In genomic region chr17:39636927-39637736, GRCh38 we compare ENCODE assay signal across 8 cellular contexts. TPM values are rescaled to one million over a fixed set of nuclear protein-coding genes. Genes with fewer than 3 reads are reported as not detected.
DNase-seq lines count a peak whose midpoint lies in the region; ATAC-seq lines count a peak whose summit lies in the region.

Gene STARD3, plus strand, starts transcription at chr17:39637144. Its CDS starts 16,388 bp downstream, at chr17:39653532.

- H3K4me3 ChIP-seq in CD4-positive, CD25-positive, alpha-beta regulatory T cell (ENCODE audit: low read depth, low read length): peak within 1 kb of the TSS; percentile 96
- peak within 1 kb of the TSS; percentile 88 for H3K4me3 ChIP-seq in endocrine pancreas (ENCODE audit: control insufficient read depth, insufficient read depth, low read length)

- peak within 1 kb of the TSS; percentile 86 for H3K9ac ChIP-seq in endocrine pancreas (ENCODE audit: control insufficient read depth, insufficient read depth, low read length)

- ATAC-seq in CD4-positive, CD25-positive, alpha-beta regulatory T cell (ENCODE audit: low read depth in 2 of 2): peak; percentile 88 to 91
- ATAC-seq in GM19397 (IDR thresholded peaks at IDR 0.05; ENCODE audit: unreplicated experiment): peak; percentile 84
- peak; percentile 91 for ATAC-seq in activated CD8-positive, alpha-beta memory T cell treated with anti-CD3 and anti-CD28 coated beads, Interleukin-2, amount 10 ng/mL, durations not matched to agents 7 days and 5 days

- peaks cover 11 to 60% (median 41%) of the 10 kb centered on the region in 4 donors for H3K4me1 Mint-ChIP-seq in CD4-positive, CD25-positive, alpha-beta regulatory T cell
- peaks cover 41% of the 10 kb centered on the region for H3K4me1 Mint-ChIP-seq in activated CD8-positive, alpha-beta memory T cell treated with anti-CD3 and anti-CD28 coated beads, Interleukin-2, amount 10 ng/mL, durations not matched to agents 7 days and 5 days

- DNase-seq in CD4-positive, CD25-positive, alpha-beta regulatory T cell: peak; percentile 85 to 94 (median 86)
- DNase-seq in HS-5 (ENCODE audit: low read depth) (peak; percentile 34), NOMO-1 treated with DMSO at 0.1 percent for 48 hours (lab: John Stamatoyannopoulos, UW; ENCODE audit: unreplicated experiment) (peak; percentile 71), mesenteric fat pad (ENCODE audit: low spot score) (peak; percentile 97)
- DNase-seq in activated CD8-positive, alpha-beta memory T cell treated with anti-CD3 and anti-CD28 coated beads, Interleukin-2, amount 10 ng/mL, durations not matched to agents 7 days and 5 days: peak; percentile 94
- peak; percentile 83 for DNase-seq in stimulated activated CD8-positive, alpha-beta memory T cell treated with anti-CD3 and anti-CD28 coated beads, Interleukin-12 subunit alpha, Interleukin-12 subunit beta, amount 100 ng/mL, for 4 hours (ENCODE audit: low read depth)

- H3K27ac ChIP-seq in CD4-positive, CD25-positive, alpha-beta regulatory T cell (ENCODE audit: insufficient read depth, low read length, poor library complexity, severe bottlenecking): peak within 1 kb of the TSS; percentile 89

- H3K9me3 Mint-ChIP-seq in CD4-positive, CD25-positive, alpha-beta regulatory T cell: no peaks in the 10 kb centered on the region
- H3K9me3 Mint-ChIP-seq in activated CD8-positive, alpha-beta memory T cell treated with anti-CD3 and anti-CD28 coated beads, Interleukin-2, amount 10 ng/mL, durations not matched to agents 7 days and 5 days (ENCODE audit: low read depth): no peaks in the 10 kb centered on the region

- H3K4me1 ChIP-seq in CD4-positive, CD25-positive, alpha-beta regulatory T cell (ENCODE audit: control insufficient read depth, insufficient read depth, low read length, poor library complexity, severe bottlenecking): peaks cover 62% of the 10 kb centered on the region
- H3K4me1 ChIP-seq in endocrine pancreas (ENCODE audit: control insufficient read depth, insufficient read depth, low read length): no peaks in the 10 kb centered on the region

- H3K27me3 Mint-ChIP-seq in CD4-positive, CD25-positive, alpha-beta regulatory T cell: peaks cover 8% of the 10 kb centered on the region
- H3K27me3 Mint-ChIP-seq in activated CD8-positive, alpha-beta memory T cell treated with anti-CD3 and anti-CD28 coated beads, Interleukin-2, amount 10 ng/mL, durations not matched to agents 7 days and 5 days: no peaks in the 10 kb centered on the region

- no peaks in the 10 kb centered on the region for H3K27me3 ChIP-seq in CD4-positive, CD25-positive, alpha-beta regulatory T cell (ENCODE audit: control insufficient read depth, insufficient read depth, low read length)
- no peaks in the 10 kb centered on the region for H3K27me3 ChIP-seq in endocrine pancreas (ENCODE audit: control insufficient read depth, insufficient read depth, low read length)

- no peaks in the 10 kb centered on the region for H3K36me3 Mint-ChIP-seq in CD4-positive, CD25-positive, alpha-beta regulatory T cell
- peaks cover 1% of the 10 kb centered on the region for H3K36me3 Mint-ChIP-seq in activated CD8-positive, alpha-beta memory T cell treated with anti-CD3 and anti-CD28 coated beads, Interleukin-2, amount 10 ng/mL, durations not matched to agents 7 days and 5 days

- H3K27ac Mint-ChIP-seq in CD4-positive, CD25-positive, alpha-beta regulatory T cell: peak within 1 kb of the TSS; percentile 65 to 92 (median 90)
- peak within 1 kb of the TSS; percentile 81 for H3K27ac Mint-ChIP-seq in activated CD8-positive, alpha-beta memory T cell treated with anti-CD3 and anti-CD28 coated beads, Interleukin-2, amount 10 ng/mL, durations not matched to agents 7 days and 5 days

- H3K36me3 ChIP-seq in CD4-positive, CD25-positive, alpha-beta regulatory T cell (ENCODE audit: control insufficient read depth, insufficient read depth, low read length): peaks cover 2% of the 10 kb centered on the region
- H3K36me3 ChIP-seq in endocrine pancreas (ENCODE audit: control insufficient read depth, insufficient read depth, low read length): no peaks in the 10 kb centered on the region

- CTCF ChIA-PET in activated CD8-positive, alpha-beta memory T cell treated with anti-CD3 and anti-CD28 coated beads, Interleukin-2, amount 10 ng/mL, durations not matched to agents 7 days and 5 days (lab: Charles Lee): interaction anchor here (1.0 to 12.9 kb wide), 4 partner anchors 17 to 92 kb away, joined by 3 to 300 read pairs (median 6); partner anchors contain the start of genes PGAP3 and PPP1R1B

- peak within 1 kb of the TSS; percentile 92 to 96 (median 94) for H3K4me3 Mint-ChIP-seq in CD4-positive, CD25-positive, alpha-beta regulatory T cell
- peak within 1 kb of the TSS; percentile 90 for H3K4me3 Mint-ChIP-seq in activated CD8-positive, alpha-beta memory T cell treated with anti-CD3 and anti-CD28 coated beads, Interleukin-2, amount 10 ng/mL, durations not matched to agents 7 days and 5 days

- no peaks in the 10 kb centered on the region for H3K9me3 ChIP-seq in CD4-positive, CD25-positive, alpha-beta regulatory T cell (ENCODE audit: control insufficient read depth in 2 of 2, low read length in 2 of 2)
- no peaks in the 10 kb centered on the region for H3K9me3 ChIP-seq in endocrine pancreas (ENCODE audit: control insufficient read depth, low read length)

RNA-seq across cellular contexts. Expression of gene STARD3, which starts in this region (rescaled TPM):
- total RNA-seq in CD4-positive, CD25-positive, alpha-beta regulatory T cell: 95.9 TPM
- 10 to 100 TPM; 45.4 to 48.6 (median 46.5) TPM for polyA plus RNA-seq in CD4-positive, CD25-positive, alpha-beta regulatory T cell
- 10 to 100 TPM; 70.5 to 75.7 TPM for total RNA-seq in activated CD8-positive, alpha-beta memory T cell treated with anti-CD3 and anti-CD28 coated beads, Interleukin-2, amount 10 ng/mL, durations not matched to agents 7 days and 5 days
- 49.2 TPM for total RNA-seq in mesenteric fat pad

Comparison
In these comparisons a context has a peak if more than half of its experiments do, and no peak if none do; other contexts are left out.
1. Peak in every context shown above with its lines: DNase-seq, ATAC-seq, H3K4me3 ChIP-seq and H3K27ac ChIP-seq.
2. DNase-seq: peak in every context shown above with its lines; median percentile 97 in mesenteric fat pad; 94 in activated CD8-positive, alpha-beta memory T cell treated with anti-CD3 and anti-CD28 coated beads, Interleukin-2, amount 10 ng/mL, durations not matched to agents 7 days and 5 days; 86 in CD4-positive, CD25-positive, alpha-beta regulatory T cell; 83 in stimulated activated CD8-positive, alpha-beta memory T cell treated with anti-CD3 and anti-CD28 coated beads, Interleukin-12 subunit alpha, Interleukin-12 subunit beta, amount 100 ng/mL, for 4 hours; 71 in NOMO-1 treated with DMSO at 0.1 percent for 48 hours; 34 in HS-5.